In genomic region chr5:66010476-66010875, GRCh38 we compare ENCODE assay signal across 12 cellular contexts.
A peak's percentile ranks its signal among the peaks of the same experiment; 100 is the strongest.
DNase-seq lines count a peak whose midpoint lies in the region; ATAC-seq, FAIRE-seq and TF ChIP-seq lines count a peak whose summit lies in the region.
"Had no signal": no experiment of that assay in that cellular context is flagged by ENCODE, and none has a peak within 500 bp of the region (broad histone marks: within the 10 kb centered on the region; RNA-seq: fewer than 3 reads in every experiment).

No MANE protein-coding gene starts in this region.

- H3K9me2 ChIP-seq in PC-9 (ENCODE audit: insufficient read depth), result no peaks in the 10 kb centered on the region

- H3K36me3 ChIP-seq in BJ (ENCODE audit: control insufficient read depth, insufficient read depth, low read length) (no peaks in the 10 kb centered on the region), PC-9 (ENCODE audit: low read depth) (peaks cover 20% of the 10 kb centered on the region; the same call in 1 of the 2 replicates), aorta (ENCODE audit: control insufficient read depth in 1 of 2, insufficient read depth in 2 of 2, low read length in 1 of 2) (no peaks in the 10 kb centered on the region), HepG2 (replicated peaks in 1 of 2; ENCODE audit: control insufficient read depth in 1 of 2, insufficient read depth in 2 of 2, low read length in 2 of 2) (peaks cover 2 to 17% of the 10 kb centered on the region in 2 experiments; a peak in 3 of 5 replicates)

- POLR2A ChIA-PET in BJ (lab: Charles Lee) (no interaction called here), PC-9 (lab: Charles Lee; ENCODE audit: unreplicated experiment) (interaction anchor here (0.6 kb wide), 1 partner anchor 154 kb away, joined by 3 read pairs; no protein-coding TSS in a partner anchor), HepG2 (lab: Yijun Ruan, JAX) (no interaction called here)

- H3K4me1 ChIP-seq in PC-9 (replicated peaks; ENCODE audit: insufficient read depth) (no peaks in the 10 kb centered on the region), aorta (ENCODE audit: control insufficient read depth in 1 of 2, insufficient read depth in 2 of 2, low read length in 2 of 2) (peaks cover 0 to 2% of the 10 kb centered on the region in 2 donors), HepG2 (ENCODE audit: insufficient read depth, low read length) (no peaks in the 10 kb centered on the region)

- CTCF ChIA-PET in BJ (lab: Yijun Ruan, JAX), result interaction anchor here (1.0 kb wide), 1 partner anchor 23 kb away, joined by 3 read pairs; no protein-coding TSS in a partner anchor
- CTCF ChIA-PET in PC-9 (lab: Charles Lee), result no interaction called here
- CTCF ChIA-PET in HepG2 (lab: Yijun Ruan, JAX; ENCODE audit: low intra/inter-chr PET ratio, low total read pairs), result no interaction called here

- BruUV-seq in PC-9 (replicated peaks; lab: Mats Ljungman, UMichigan) (no TSS peak), HepG2 (replicated peaks; lab: Mats Ljungman, UMichigan) (no TSS peak)

- in situ Hi-C loops in HepG2 (cut with HindIII; ENCODE audit: extremely low pct_ligation_motif_present, low pct_unique_long_range_greater_than_20kb), result no loop called here

- no peak for TF ChIP-seq EP300 in HepG2 (IDR thresholded peaks at IDR 0.05; ENCODE audit: low read depth in 2 of 2, low read length in 2 of 2)
- no peak for TF ChIP-seq EP300 in HepG2 (CRISPR knock-in tag; IDR thresholded peaks at IDR 0.05; ENCODE audit: borderline replicate concordance)

- no peak for TF ChIP-seq CTCF in BJ (IDR thresholded peaks at IDR 0.05; ENCODE audit: insufficient read depth, low read depth, low read length)
- no peak for TF ChIP-seq CTCF in PC-9 (conservative IDR thresholded peaks at IDR 0.05)
- no peak for TF ChIP-seq CTCF in HepG2 (CRISPR knock-in tag; IDR thresholded peaks at IDR 0.05)

- H3K9ac ChIP-seq in HepG2 (ENCODE audit: insufficient read depth, low read depth, low read length), result no peak overlapping the region

- H3K79me2 ChIP-seq in PC-9 (ENCODE audit: low read depth) (peaks cover 30% of the 10 kb centered on the region), HepG2 (ENCODE audit: insufficient read depth, low read length) (peaks cover 4% of the 10 kb centered on the region)

- H4K20me1 ChIP-seq in PC-9 (ENCODE audit: insufficient read depth), result peaks cover 18% of the 10 kb centered on the region
- no peaks in the 10 kb centered on the region for H4K20me1 ChIP-seq in HepG2 (ENCODE audit: insufficient read depth, low read length)

- intact Hi-C loops in PC-9 (cut with micrococcal nuclease; ENCODE audit: unreplicated experiment), result loop anchor here (10.0 kb wide), 1 partner anchor 246 kb away; no protein-coding TSS in a partner anchor
- intact Hi-C loops in aorta (cut with DNase I), result loop anchor here (10.0 kb wide), 1 partner anchor 86 kb away; the partner anchor contains the start of gene ERBIN (in 2 of the 2)
- intact Hi-C loops in HepG2 (cut with micrococcal nuclease; ENCODE audit: unreplicated experiment), result no loop called here

- H3K27ac ChIP-seq in PC-9, result 0 out of 2 replicates have a peak overlapping the region, but pooled peaks have one; percentile 9
- H3K27ac ChIP-seq in epithelial cell of prostate, result peak overlapping the region; percentile 67
- no peak overlapping the region for H3K27ac ChIP-seq in aorta (ENCODE audit: low read depth in 1 of 2, low read length in 2 of 2)
- H3K27ac ChIP-seq in HepG2 (ENCODE audit: extremely low read length, insufficient read depth, low read length), result no peak overlapping the region
- H3K27ac ChIP-seq: heart left ventricle had no signal

- peaks cover 54% of the 10 kb centered on the region for H3F3A ChIP-seq in PC-9 (ENCODE audit: insufficient read depth, low read depth)

- ATAC-seq in GM19035 (IDR thresholded peaks at IDR 0.05; ENCODE audit: unreplicated experiment) (peak; percentile 50), aorta (ENCODE audit: low FRiP score) (no peak), HepG2 (no peak), esophagus mucosa (no peak)
- ATAC-seq: heart left ventricle had no signal

- no peak overlapping the region for H2AFZ ChIP-seq in PC-9
- H2AFZ ChIP-seq in HepG2 (ENCODE audit: low read length), result no peak overlapping the region

- DNase-seq in BJ (ENCODE audit: low read depth), result peak; percentile 17
- no peak for DNase-seq in PC-9
- DNase-seq in epithelial cell of prostate (ENCODE audit: low read depth, low spot score), result no peak
- no peak for DNase-seq in superior temporal gyrus (ENCODE audit: extremely low spot score)
- DNase-seq in aorta, result no peak
- DNase-seq in HepG2 (ENCODE audit: low spot score), result no peak
- DNase-seq: heart left ventricle; NCI-H1417; NCI-H69; stimulated activated CD4-positive, alpha-beta T cell treated with anti-CD3 and anti-CD28 coated beads, Interleukin-12 subunit alpha, Interleukin-12 subunit beta, amount 100 ng/mL, for 4 hours had no signal

- H3K27me3 ChIP-seq in BJ (ENCODE audit: control insufficient read depth, insufficient read depth, low read length), result no peaks in the 10 kb centered on the region
- H3K27me3 ChIP-seq in PC-9 (ENCODE audit: insufficient read depth, low read depth), result no peaks in the 10 kb centered on the region
- H3K27me3 ChIP-seq in aorta (ENCODE audit: control insufficient read depth in 1 of 2, insufficient read depth in 2 of 2, low read length in 1 of 2), result no peaks in the 10 kb centered on the region
- no peaks in the 10 kb centered on the region for H3K27me3 ChIP-seq in HepG2 (ENCODE audit: control insufficient read depth in 1 of 2, insufficient read depth in 2 of 2, low read length in 2 of 2)
- H3K27me3 ChIP-seq: heart left ventricle had no signal

- no peak for TF ChIP-seq RAD21 in HepG2 (CRISPR knock-in tag; IDR thresholded peaks at IDR 0.05)

- no peak overlapping the region for H3K4me2 ChIP-seq in PC-9
- H3K4me2 ChIP-seq in HepG2 (ENCODE audit: low read depth, low read length), result no peak overlapping the region

- TF ChIP-seq POLR2A in HepG2 (IDR thresholded peaks at IDR 0.05; ENCODE audit: insufficient read depth in 1 of 2, low read depth in 2 of 2, low read length in 2 of 2), result no peak

- H3K9me3 ChIP-seq in PC-9 (ENCODE audit: insufficient read depth, low read depth) (no peaks in the 10 kb centered on the region), aorta (ENCODE audit: control insufficient read depth, low read length) (no peaks in the 10 kb centered on the region), HepG2 (ENCODE audit: low read length) (no peaks in the 10 kb centered on the region)
- H3K9me3 ChIP-seq: heart left ventricle had no signal

- FAIRE-seq in HepG2 (lab: Jason Lieb, UNC), result no peak

- no peak overlapping the region for H3K4me3 ChIP-seq in BJ (ENCODE audit: low read depth, low read length)
- no peak overlapping the region for H3K4me3 ChIP-seq in PC-9
- H3K4me3 ChIP-seq in aorta (ENCODE audit: low read length in 2 of 2), result no peak overlapping the region
- H3K4me3 ChIP-seq in HepG2 (replicated peaks in 1 of 3; ENCODE audit: insufficient read depth in 1 of 3, low read depth in 2 of 3, low read length in 3 of 3), result no peak overlapping the region
- H3K4me3 ChIP-seq: heart left ventricle had no signal

TF ChIP-seq in HepG2, 621 proteins besides CTCF, POLR2A, EP300 and RAD21 (continues in another document):
- TF ChIP-seq CSRNP1 (CRISPR knock-in tag; IDR thresholded peaks at IDR 0.05), result no peak
- TF ChIP-seq ZNF276 (CRISPR knock-in tag; IDR thresholded peaks at IDR 0.05; ENCODE audit: low read depth), result no peak
- no peak for TF ChIP-seq U2AF2 (IDR thresholded peaks at IDR 0.05; ENCODE audit: low read depth, low read length)
- no peak for TF ChIP-seq ZNF503 (CRISPR knock-in tag; IDR thresholded peaks at IDR 0.05)
- TF ChIP-seq ZNF333 (CRISPR knock-in tag; IDR thresholded peaks at IDR 0.05; ENCODE audit: borderline replicate concordance), result no peak
- TF ChIP-seq HNRNPH1 (optimal IDR thresholded peaks at IDR 0.05; ENCODE audit: low read depth, low read length), result no peak
- TF ChIP-seq STAT5B (CRISPR knock-in tag; IDR thresholded peaks at IDR 0.05), result no peak
- no peak for TF ChIP-seq FOXK2 (IDR thresholded peaks at IDR 0.05)

Comparison
In these comparisons a context has a peak if more than half of its experiments do, and no peak if none do; other contexts are left out.
1. H3K27ac ChIP-seq: peak in PC-9 (single experiment) and epithelial cell of prostate (single experiment); none in aorta (0 of 2) and HepG2 (single experiment).